ENCODE assay signal across 26 cellular contexts in genomic region chr6:165091121-165091785, GRCh38.
A peak's percentile ranks its signal among the peaks of the same experiment; 100 is the strongest.
DNase-seq lines count a peak whose midpoint lies in the region; ATAC-seq and TF ChIP-seq lines count a peak whose summit lies in the region.
"Had no signal": no experiment of that assay in that cellular context is flagged by ENCODE, and none has a peak within 500 bp of the region (broad histone marks: within the 10 kb centered on the region; RNA-seq: fewer than 3 reads in every experiment).

No MANE protein-coding gene starts in this region.

- TF ChIP-seq POLR2A in right lobe of liver (IDR thresholded peaks at IDR 0.05) = no peak

- POLR2A ChIA-PET in HEK293 (lab: Yijun Ruan, JAX) = no interaction called here

- 35% methylated on average over 7 of the region's 8 CpGs for WGBS in right lobe of liver (ENCODE audit: insufficient coverage, low coverage, low lambda C conversion rate, missing lambda C conversion rate)

- TF ChIP-seq CTCF in HEK293 (tag by site-specific recombination; IDR thresholded peaks at IDR 0.05) (no peak), VCaP (conservative IDR thresholded peaks at IDR 0.05) (no peak), right lobe of liver (IDR thresholded peaks at IDR 0.05) (no peak)

- H3K9me3 ChIP-seq in HEK293 (ENCODE audit: control insufficient read depth, insufficient read depth, low read depth, low read length) (no peaks in the 10 kb centered on the region), right lobe of liver (peaks cover 0 to 4% (median 0%) of the 10 kb centered on the region in 4 donors)
- H3K9me3 ChIP-seq: pancreas, Peyer's patch, SJCRH30, transverse colon had no signal

- H3K27ac ChIP-seq in HEK293 (ENCODE audit: extremely low read depth, low read depth, low read length) (no peak overlapping the region), VCaP (peak overlapping the region; percentile 2; the same call in 1 of the 2 replicates), right lobe of liver (no peak overlapping the region)
- H3K27ac ChIP-seq: 22Rv1, pancreas, Peyer's patch, right atrium auricular region, SJCRH30, transverse colon had no signal

- H3K4me3 ChIP-seq in HEK293 (ENCODE audit: low read depth, low read length) = no peak overlapping the region
- no peak overlapping the region for H3K4me3 ChIP-seq in right lobe of liver
- H3K4me3 ChIP-seq: GM12878, pancreas, Peyer's patch, right atrium auricular region, SJCRH30, transverse colon had no signal

- CTCF ChIA-PET in HEK293 (lab: Yijun Ruan, JAX) = interaction anchor here (0.9 kb wide), 1 partner anchor 8 kb away, joined by 3 read pairs; no protein-coding TSS in a partner anchor

- ATAC-seq in HG03280 (IDR thresholded peaks at IDR 0.05; ENCODE audit: unreplicated experiment) = no peak
- no peak for ATAC-seq in GM18861 (IDR thresholded peaks at IDR 0.05; ENCODE audit: unreplicated experiment)
- no peak for ATAC-seq in right lobe of liver
- no peak for ATAC-seq in Right ventricle myocardium superior (ENCODE audit: poor library complexity)
- ATAC-seq: activated T-cell treated with anti-CD3 and anti-CD28 coated beads, Interleukin-2, amount 50 U/mL, for 4 hours; GM12878; HepG2; pancreas had no signal

- no peaks in the 10 kb centered on the region for H3K27me3 ChIP-seq in right lobe of liver
- H3K27me3 ChIP-seq: pancreas, Peyer's patch, right atrium auricular region, SJCRH30, transverse colon had no signal

- H3K36me3 ChIP-seq in HEK293 (ENCODE audit: control insufficient read depth in 2 of 2, insufficient read depth in 1 of 2, low read length in 2 of 2) = no peaks in the 10 kb centered on the region
- H3K36me3 ChIP-seq in right lobe of liver = no peaks in the 10 kb centered on the region
- H3K36me3 ChIP-seq: pancreas, Peyer's patch, right atrium auricular region, SJCRH30, transverse colon had no signal

- H3K4me1 ChIP-seq in HEK293 (ENCODE audit: control insufficient read depth, insufficient read depth, low read length) (no peaks in the 10 kb centered on the region), right lobe of liver (no peaks in the 10 kb centered on the region)
- H3K4me1 ChIP-seq: pancreas, Peyer's patch, right atrium auricular region, SJCRH30, transverse colon had no signal

- DNase-seq in A172 (ENCODE audit: low spot score) = peak; percentile 32
- DNase-seq in myocyte (ENCODE audit: low read depth) = peak; percentile 26
- no peak for DNase-seq in right lobe of liver
- no peak for DNase-seq in Right ventricle myocardium superior
- DNase-seq: activated CD4-positive, alpha-beta T cell treated with anti-CD3 and anti-CD28 coated beads for 4 hours; activated CD8-positive, alpha-beta memory T cell treated with anti-CD3 and anti-CD28 coated beads for 24 hours; activated T-cell treated with anti-CD3 and anti-CD28 coated beads, Interleukin-2, amount 50 U/mL, for 4 hours; DMS79 treated with DMSO at 0.1 percent for 48 hours; effector CD8-positive, alpha-beta T cell; Kasumi-1; naive B cell; NCI-H1092; NCI-H187; NCI-H524 treated with DMSO at 0.1 percent for 48 hours; pancreas; Peyer's patch; SJCRH30; transverse colon had no signal

- intact Hi-C loops in right lobe of liver (cut with DNase I) (no loop called here), Right ventricle myocardium superior (cut with DNase I) (no loop called here)

TF ChIP-seq in HEK293, 187 proteins besides CTCF, POLR2A, EP300 and RAD21:
- TF ChIP-seq TCF7L2 (IDR thresholded peaks at IDR 0.05; ENCODE audit: borderline replicate concordance, low read depth, low read length) = peak; percentile 68; the same call in 1 of the 2 replicates
- TF ChIP-seq SETDB1 (IDR thresholded peaks at IDR 0.05; ENCODE audit: insufficient read length, low read length) = peak; percentile 40
- peak; percentile 94 for TF ChIP-seq TRIM28 (IDR thresholded peaks at IDR 0.05; ENCODE audit: borderline replicate concordance, low read length)
- no peak for TF ChIP-seq ZNF221 (tag by site-specific recombination; IDR thresholded peaks at IDR 0.05; ENCODE audit: borderline replicate concordance)

Comparison
In these comparisons a context has a peak if more than half of its experiments do, and no peak if none do; other contexts are left out.
1. DNase-seq: peak in A172 (single experiment) and myocyte (single experiment); none in right lobe of liver (0 of 3) and Right ventricle myocardium superior (single experiment).